Comparison of ENCODE assay signal across 1 cellular context in genomic region chr16:28933176-28933575, GRCh38.
TF ChIP-seq lines count a peak whose summit lies in the region.

No MANE protein-coding gene starts in this region.

TF ChIP-seq in GM12878, 131 proteins besides CTCF, POLR2A, EP300 and RAD21:
- TF ChIP-seq FOS (IDR thresholded peaks at IDR 0.05; ENCODE audit: borderline replicate concordance, extremely low read depth, insufficient read length) (no peak), SUZ12 (IDR thresholded peaks at IDR 0.05; ENCODE audit: unreplicated experiment) (no peak), SREBF1 (IDR thresholded peaks at IDR 0.05; ENCODE audit: low read length) (no peak), FOXK2 (IDR thresholded peaks at IDR 0.05) (no peak), MAX (IDR thresholded peaks at IDR 0.05; ENCODE audit: low read depth, low read length) (no peak), BCL3 (IDR thresholded peaks at IDR 0.05; ENCODE audit: borderline replicate concordance, insufficient read depth, low read depth, low read length, poor library complexity, severe bottlenecking) (no peak), RELA (IDR thresholded peaks at IDR 0.05; ENCODE audit: borderline replicate concordance, partially characterized antibody) (no peak), YBX1 (IDR thresholded peaks at IDR 0.05) (no peak), SMAD5 (IDR thresholded peaks at IDR 0.05; ENCODE audit: low read depth) (no peak), LARP7 (IDR thresholded peaks at IDR 0.05) (no peak), SREBF2 (IDR thresholded peaks at IDR 0.05; ENCODE audit: low read length) (no peak), MXI1 (IDR thresholded peaks at IDR 0.05; ENCODE audit: low read depth, low read length) (no peak), IRF3 (IDR thresholded peaks at IDR 0.05) (no peak), KAT2A (conservative IDR thresholded peaks at IDR 0.05; ENCODE audit: control insufficient read depth, low read depth, low read length) (no peak), CREM (IDR thresholded peaks at IDR 0.05; ENCODE audit: low read depth) (no peak)
- TF ChIP-seq, protein P1, sequence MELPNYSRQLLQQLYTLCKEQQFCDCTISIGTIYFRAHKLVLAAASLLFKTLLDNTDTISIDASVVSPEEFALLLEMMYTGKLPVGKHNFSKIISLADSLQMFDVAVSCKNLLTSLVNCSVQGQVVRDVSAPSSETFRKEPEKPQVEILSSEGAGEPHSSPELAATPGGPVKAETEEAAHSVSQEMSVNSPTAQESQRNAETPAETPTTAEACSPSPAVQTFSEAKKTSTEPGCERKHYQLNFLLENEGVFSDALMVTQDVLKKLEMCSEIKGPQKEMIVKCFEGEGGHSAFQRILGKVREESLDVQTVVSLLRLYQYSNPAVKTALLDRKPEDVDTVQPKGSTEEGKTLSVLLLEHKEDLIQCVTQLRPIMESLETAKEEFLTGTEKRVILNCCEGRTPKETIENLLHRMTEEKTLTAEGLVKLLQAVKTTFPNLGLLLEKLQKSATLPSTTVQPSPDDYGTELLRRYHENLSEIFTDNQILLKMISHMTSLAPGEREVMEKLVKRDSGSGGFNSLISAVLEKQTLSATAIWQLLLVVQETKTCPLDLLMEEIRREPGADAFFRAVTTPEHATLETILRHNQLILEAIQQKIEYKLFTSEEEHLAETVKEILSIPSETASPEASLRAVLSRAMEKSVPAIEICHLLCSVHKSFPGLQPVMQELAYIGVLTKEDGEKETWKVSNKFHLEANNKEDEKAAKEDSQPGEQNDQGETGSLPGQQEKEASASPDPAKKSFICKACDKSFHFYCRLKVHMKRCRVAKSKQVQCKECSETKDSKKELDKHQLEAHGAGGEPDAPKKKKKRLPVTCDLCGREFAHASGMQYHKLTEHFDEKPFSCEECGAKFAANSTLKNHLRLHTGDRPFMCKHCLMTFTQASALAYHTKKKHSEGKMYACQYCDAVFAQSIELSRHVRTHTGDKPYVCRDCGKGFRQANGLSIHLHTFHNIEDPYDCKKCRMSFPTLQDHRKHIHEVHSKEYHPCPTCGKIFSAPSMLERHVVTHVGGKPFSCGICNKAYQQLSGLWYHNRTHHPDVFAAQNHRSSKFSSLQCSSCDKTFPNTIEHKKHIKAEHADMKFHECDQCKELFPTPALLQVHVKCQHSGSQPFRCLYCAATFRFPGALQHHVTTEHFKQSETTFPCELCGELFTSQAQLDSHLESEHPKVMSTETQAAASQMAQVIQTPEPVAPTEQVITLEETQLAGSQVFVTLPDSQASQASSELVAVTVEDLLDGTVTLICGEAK (IDR thresholded peaks at IDR 0.05; ENCODE audit: borderline replicate concordance), result no peak
- TF ChIP-seq, protein P2, sequence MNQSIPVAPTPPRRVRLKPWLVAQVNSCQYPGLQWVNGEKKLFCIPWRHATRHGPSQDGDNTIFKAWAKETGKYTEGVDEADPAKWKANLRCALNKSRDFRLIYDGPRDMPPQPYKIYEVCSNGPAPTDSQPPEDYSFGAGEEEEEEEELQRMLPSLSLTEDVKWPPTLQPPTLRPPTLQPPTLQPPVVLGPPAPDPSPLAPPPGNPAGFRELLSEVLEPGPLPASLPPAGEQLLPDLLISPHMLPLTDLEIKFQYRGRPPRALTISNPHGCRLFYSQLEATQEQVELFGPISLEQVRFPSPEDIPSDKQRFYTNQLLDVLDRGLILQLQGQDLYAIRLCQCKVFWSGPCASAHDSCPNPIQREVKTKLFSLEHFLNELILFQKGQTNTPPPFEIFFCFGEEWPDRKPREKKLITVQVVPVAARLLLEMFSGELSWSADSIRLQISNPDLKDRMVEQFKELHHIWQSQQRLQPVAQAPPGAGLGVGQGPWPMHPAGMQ (IDR thresholded peaks at IDR 0.05; ENCODE audit: borderline replicate concordance), result no peak
- TF ChIP-seq, protein P3, sequence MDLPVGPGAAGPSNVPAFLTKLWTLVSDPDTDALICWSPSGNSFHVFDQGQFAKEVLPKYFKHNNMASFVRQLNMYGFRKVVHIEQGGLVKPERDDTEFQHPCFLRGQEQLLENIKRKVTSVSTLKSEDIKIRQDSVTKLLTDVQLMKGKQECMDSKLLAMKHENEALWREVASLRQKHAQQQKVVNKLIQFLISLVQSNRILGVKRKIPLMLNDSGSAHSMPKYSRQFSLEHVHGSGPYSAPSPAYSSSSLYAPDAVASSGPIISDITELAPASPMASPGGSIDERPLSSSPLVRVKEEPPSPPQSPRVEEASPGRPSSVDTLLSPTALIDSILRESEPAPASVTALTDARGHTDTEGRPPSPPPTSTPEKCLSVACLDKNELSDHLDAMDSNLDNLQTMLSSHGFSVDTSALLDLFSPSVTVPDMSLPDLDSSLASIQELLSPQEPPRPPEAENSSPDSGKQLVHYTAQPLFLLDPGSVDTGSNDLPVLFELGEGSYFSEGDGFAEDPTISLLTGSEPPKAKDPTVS (IDR thresholded peaks at IDR 0.05; ENCODE audit: low read depth, low read length), result no peak
- TF ChIP-seq, protein P4, sequence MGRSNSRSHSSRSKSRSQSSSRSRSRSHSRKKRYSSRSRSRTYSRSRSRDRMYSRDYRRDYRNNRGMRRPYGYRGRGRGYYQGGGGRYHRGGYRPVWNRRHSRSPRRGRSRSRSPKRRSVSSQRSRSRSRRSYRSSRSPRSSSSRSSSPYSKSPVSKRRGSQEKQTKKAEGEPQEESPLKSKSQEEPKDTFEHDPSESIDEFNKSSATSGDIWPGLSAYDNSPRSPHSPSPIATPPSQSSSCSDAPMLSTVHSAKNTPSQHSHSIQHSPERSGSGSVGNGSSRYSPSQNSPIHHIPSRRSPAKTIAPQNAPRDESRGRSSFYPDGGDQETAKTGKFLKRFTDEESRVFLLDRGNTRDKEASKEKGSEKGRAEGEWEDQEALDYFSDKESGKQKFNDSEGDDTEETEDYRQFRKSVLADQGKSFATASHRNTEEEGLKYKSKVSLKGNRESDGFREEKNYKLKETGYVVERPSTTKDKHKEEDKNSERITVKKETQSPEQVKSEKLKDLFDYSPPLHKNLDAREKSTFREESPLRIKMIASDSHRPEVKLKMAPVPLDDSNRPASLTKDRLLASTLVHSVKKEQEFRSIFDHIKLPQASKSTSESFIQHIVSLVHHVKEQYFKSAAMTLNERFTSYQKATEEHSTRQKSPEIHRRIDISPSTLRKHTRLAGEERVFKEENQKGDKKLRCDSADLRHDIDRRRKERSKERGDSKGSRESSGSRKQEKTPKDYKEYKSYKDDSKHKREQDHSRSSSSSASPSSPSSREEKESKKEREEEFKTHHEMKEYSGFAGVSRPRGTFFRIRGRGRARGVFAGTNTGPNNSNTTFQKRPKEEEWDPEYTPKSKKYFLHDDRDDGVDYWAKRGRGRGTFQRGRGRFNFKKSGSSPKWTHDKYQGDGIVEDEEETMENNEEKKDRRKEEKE (IDR thresholded peaks at IDR 0.05), result no peak
